25 cellular contexts compared by ENCODE assay signal in the genomic region with DNA sequence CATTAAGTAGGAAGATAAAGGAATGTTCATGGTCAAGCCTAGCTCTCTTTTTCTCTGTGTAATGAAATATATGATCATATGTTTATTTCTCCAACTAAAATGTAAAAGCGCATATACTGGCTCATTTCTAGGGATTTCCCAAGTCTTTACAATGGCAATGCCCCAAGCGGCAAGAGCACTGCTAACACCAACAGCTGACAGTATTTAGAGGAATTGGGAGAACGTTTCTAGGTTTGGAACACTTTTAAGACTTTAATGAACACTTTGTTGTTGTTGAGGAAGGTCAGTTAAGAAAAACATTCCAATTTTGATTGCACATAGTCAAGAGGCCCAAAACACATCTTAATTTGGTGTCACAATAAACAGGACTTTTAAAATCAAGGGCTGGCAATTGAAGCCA.
"Had no signal": no experiment of that assay in that cellular context is flagged by ENCODE, and none has a peak within 500 bp of the region (broad histone marks: within the 10 kb centered on the region; RNA-seq: fewer than 3 reads in every experiment).

No MANE protein-coding gene starts in this region.

- H3K27me3 Mint-ChIP-seq: activated CD8-positive, alpha-beta T cell treated with anti-CD3 and anti-CD28 coated beads for 36 hours; activated naive CD8-positive, alpha-beta T cell treated with anti-CD3 and anti-CD28 coated beads, Interleukin-2, amount 50 U/mL, for 24 hours had no signal

- H3K4me1 Mint-ChIP-seq: activated naive CD4-positive, alpha-beta T cell treated with anti-CD3 and anti-CD28 coated beads, Interleukin-2, amount 50 U/mL, for 24 hours; activated naive CD8-positive, alpha-beta T cell treated with anti-CD3 and anti-CD28 coated beads, Interleukin-2, amount 50 U/mL, for 24 hours; activated T-helper 17 cell treated with anti-CD3 and anti-CD28 coated beads, Interleukin-2, amount 50 U/mL, for 72 hours; stimulated activated effector memory CD8-positive, alpha-beta T cell treated with anti-CD3 and anti-CD28 coated beads, Interleukin-12 subunit alpha, Interleukin-12 subunit beta, amount 100 ng/mL, for 72 hours had no signal

- DNase-seq: activated CD4-positive, alpha-beta T cell treated with anti-CD3 and anti-CD28 coated beads, Interleukin-2, amount 50 U/mL, for 1 hour; activated CD4-positive, CD25-positive, alpha-beta regulatory T cell treated with anti-CD3 and anti-CD28 coated beads, Interleukin-2, amount 50 U/mL, for 72 hours; activated CD8-positive, alpha-beta T cell treated with anti-CD3 and anti-CD28 coated beads for 36 hours; activated naive CD8-positive, alpha-beta T cell treated with anti-CD3 and anti-CD28 coated beads, Interleukin-2, amount 50 U/mL, for 24 hours; activated T-cell treated with anti-CD3 and anti-CD28 coated beads, Interleukin-2, amount 50 U/mL, for 4 hours; dermis blood vessel endothelial cell; effector CD4-positive, alpha-beta T cell; foreskin keratinocyte; heart left ventricle; immature natural killer cell; left lung; mesendoderm; natural killer cell; posterior cingulate gyrus; right lobe of liver; small intestine; stimulated activated CD4-positive, alpha-beta T cell treated with anti-CD3 and anti-CD28 coated beads, Interleukin-4, amount 100 ng/mL, for 24 hours; T-helper 2 cell; thyroid gland; upper lobe of right lung had no signal

- H3K36me3 Mint-ChIP-seq: activated naive CD4-positive, alpha-beta T cell treated with anti-CD3 and anti-CD28 coated beads, Interleukin-2, amount 50 U/mL, for 24 hours had no signal

- H3K27ac ChIP-seq: foreskin keratinocyte, right lobe of liver, thyroid gland, upper lobe of right lung had no signal

- ATAC-seq: activated CD8-positive, alpha-beta T cell treated with anti-CD3 and anti-CD28 coated beads for 36 hours; activated naive CD8-positive, alpha-beta T cell treated with anti-CD3 and anti-CD28 coated beads, Interleukin-2, amount 50 U/mL, for 24 hours; activated T-cell treated with anti-CD3 and anti-CD28 coated beads, Interleukin-2, amount 50 U/mL, for 4 hours; activated T-helper 17 cell treated with anti-CD3 and anti-CD28 coated beads, Interleukin-2, amount 50 U/mL, for 72 hours; foreskin keratinocyte; left lung; natural killer cell; stimulated activated effector memory CD8-positive, alpha-beta T cell treated with anti-CD3 and anti-CD28 coated beads, Interleukin-12 subunit alpha, Interleukin-12 subunit beta, amount 100 ng/mL, for 72 hours; upper lobe of right lung had no signal

- H3K27me3 ChIP-seq: foreskin keratinocyte, heart left ventricle, left lung, right lobe of liver, thyroid gland, upper lobe of right lung had no signal

- H3K9me3 Mint-ChIP-seq: activated CD8-positive, alpha-beta T cell treated with anti-CD3 and anti-CD28 coated beads for 36 hours; activated naive CD4-positive, alpha-beta T cell treated with anti-CD3 and anti-CD28 coated beads, Interleukin-2, amount 50 U/mL, for 24 hours; activated naive CD8-positive, alpha-beta T cell treated with anti-CD3 and anti-CD28 coated beads, Interleukin-2, amount 50 U/mL, for 24 hours; activated T-cell treated with anti-CD3 and anti-CD28 coated beads, Interleukin-2, amount 50 U/mL, for 4 hours; activated T-helper 17 cell treated with anti-CD3 and anti-CD28 coated beads, Interleukin-2, amount 50 U/mL, for 72 hours; immature natural killer cell; natural killer cell; stimulated activated effector memory CD8-positive, alpha-beta T cell treated with anti-CD3 and anti-CD28 coated beads, Interleukin-12 subunit alpha, Interleukin-12 subunit beta, amount 100 ng/mL, for 72 hours; stimulated activated naive CD8-positive, alpha-beta T cell treated with anti-CD3 and anti-CD28 coated beads, Interleukin-15, Interleukin-2, amounts not matched to agents 100 ng/mL and 50 ng/mL, for 24 hours had no signal

- H3K4me1 ChIP-seq: foreskin keratinocyte, right lobe of liver, upper lobe of right lung had no signal

- H3K4me3 Mint-ChIP-seq: activated CD8-positive, alpha-beta T cell treated with anti-CD3 and anti-CD28 coated beads for 36 hours; activated naive CD4-positive, alpha-beta T cell treated with anti-CD3 and anti-CD28 coated beads, Interleukin-2, amount 50 U/mL, for 24 hours; activated naive CD8-positive, alpha-beta T cell treated with anti-CD3 and anti-CD28 coated beads, Interleukin-2, amount 50 U/mL, for 24 hours; activated T-cell treated with anti-CD3 and anti-CD28 coated beads, Interleukin-2, amount 50 U/mL, for 4 hours; activated T-helper 17 cell treated with anti-CD3 and anti-CD28 coated beads, Interleukin-2, amount 50 U/mL, for 72 hours; immature natural killer cell; natural killer cell; stimulated activated effector memory CD8-positive, alpha-beta T cell treated with anti-CD3 and anti-CD28 coated beads, Interleukin-12 subunit alpha, Interleukin-12 subunit beta, amount 100 ng/mL, for 72 hours; stimulated activated naive CD8-positive, alpha-beta T cell treated with anti-CD3 and anti-CD28 coated beads, Interleukin-15, Interleukin-2, amounts not matched to agents 100 ng/mL and 50 ng/mL, for 24 hours had no signal

- H3K36me3 ChIP-seq: heart left ventricle, left lung, right lobe of liver, thyroid gland, upper lobe of right lung had no signal

- H3K9me3 ChIP-seq: heart left ventricle, left lung, right lobe of liver, thyroid gland, upper lobe of right lung had no signal

- H3K4me3 ChIP-seq: heart left ventricle, left lung, lung, right lobe of liver, thyroid gland, upper lobe of right lung had no signal

- H3K27ac Mint-ChIP-seq: activated CD8-positive, alpha-beta T cell treated with anti-CD3 and anti-CD28 coated beads for 36 hours; activated naive CD4-positive, alpha-beta T cell treated with anti-CD3 and anti-CD28 coated beads, Interleukin-2, amount 50 U/mL, for 24 hours; activated naive CD8-positive, alpha-beta T cell treated with anti-CD3 and anti-CD28 coated beads, Interleukin-2, amount 50 U/mL, for 24 hours; activated T-helper 17 cell treated with anti-CD3 and anti-CD28 coated beads, Interleukin-2, amount 50 U/mL, for 72 hours; natural killer cell; stimulated activated effector memory CD8-positive, alpha-beta T cell treated with anti-CD3 and anti-CD28 coated beads, Interleukin-12 subunit alpha, Interleukin-12 subunit beta, amount 100 ng/mL, for 72 hours; stimulated activated naive CD8-positive, alpha-beta T cell treated with anti-CD3 and anti-CD28 coated beads, Interleukin-15, Interleukin-2, amounts not matched to agents 100 ng/mL and 50 ng/mL, for 24 hours had no signal
